ENCODE assay signal across 8 cellular contexts in genomic region chr1:226061793-226062557, GRCh38. TPM values are rescaled to one million over a fixed set of nuclear protein-coding genes. Genes with fewer than 3 reads are reported as not detected.
DNase-seq lines count a peak whose midpoint lies in the region; ATAC-seq, FAIRE-seq and TF ChIP-seq lines count a peak whose summit lies in the region.

No MANE protein-coding gene starts in this region.

- H3K9ac ChIP-seq in adipocyte (ENCODE audit: low read length), result peak overlapping the region; percentile 94

- POLR2A ChIA-PET in Panc1 (lab: Charles Lee), result interaction anchor here (0.6 to 1.5 kb wide), 11 partner anchors 8 to 622 kb away, joined by 3 to 16 read pairs (median 4); partner anchors contain the start of genes SDE2 and TMEM63A

- H3K4me1 ChIP-seq in Panc1 (ENCODE audit: control insufficient read depth, insufficient read depth, low read length), result peaks cover 31% of the 10 kb centered on the region
- H3K4me1 ChIP-seq in adipocyte (ENCODE audit: control insufficient read depth, insufficient read depth, low read length), result peaks cover 19% of the 10 kb centered on the region

- H3K27me3 ChIP-seq in Panc1 (ENCODE audit: control insufficient read depth, insufficient read depth, low read length), result no peaks in the 10 kb centered on the region
- no peaks in the 10 kb centered on the region for H3K27me3 ChIP-seq in adipocyte (replicated peaks; ENCODE audit: control insufficient read depth, insufficient read depth, low read length)

- H3K4me3 Mint-ChIP-seq in osteocyte (ENCODE audit: unreplicated experiment), result peak overlapping the region; percentile 87

- H3K4me3 ChIP-seq in Panc1 (ENCODE audit: low read depth in 2 of 2, low read length in 2 of 2) (peak overlapping the region; percentile 61 to 80), adipocyte (ENCODE audit: low read length) (peak overlapping the region; percentile 91)

- peak overlapping the region; percentile 96 for H3K27ac Mint-ChIP-seq in osteocyte (ENCODE audit: unreplicated experiment)

- intact Hi-C loops in Panc1 (cut with micrococcal nuclease; ENCODE audit: unreplicated experiment) (loop anchor here (10.0 kb wide), 1 partner anchor 587 kb away; no protein-coding TSS in a partner anchor), cardiac septum (cut with DNase I) (loop anchor here (1.0 to 5.0 kb wide), 3 partner anchors 47 to 553 kb away; partner anchors contain the start of gene ACBD3)

- no peak for FAIRE-seq in D721Med (lab: Jason Lieb, UNC)

- CTCF ChIA-PET in Panc1 (lab: Charles Lee), result interaction anchor here (0.6 to 0.8 kb wide), 2 partner anchors 57 to 64 kb away, joined by 3 to 6 read pairs; no protein-coding TSS in a partner anchor

- peaks cover 33% of the 10 kb centered on the region for H3K4me1 Mint-ChIP-seq in osteocyte (ENCODE audit: unreplicated experiment)

- TF ChIP-seq CTCF in Panc1 (IDR thresholded peaks at IDR 0.05) (no peak), osteocyte (IDR thresholded peaks at IDR 0.05) (no peak), D721Med (IDR thresholded peaks at IDR 0.05; ENCODE audit: insufficient read depth, missing control alignments) (no peak)

- no peaks in the 10 kb centered on the region for H3K9me3 ChIP-seq in Panc1 (ENCODE audit: control insufficient read depth, insufficient read depth, low read depth, low read length)
- H3K9me3 ChIP-seq in adipocyte (ENCODE audit: control insufficient read depth, low read length), result no peaks in the 10 kb centered on the region

- no TSS peak for BruUV-seq in Panc1 (replicated peaks; lab: Mats Ljungman, UMichigan)

- H3K36me3 ChIP-seq in Panc1 (ENCODE audit: control insufficient read depth, insufficient read depth, low read length) (peaks cover 30% of the 10 kb centered on the region), adipocyte (ENCODE audit: control insufficient read depth, insufficient read depth, low read length, severe bottlenecking) (peaks cover 16% of the 10 kb centered on the region)

- no peaks in the 10 kb centered on the region for H3K9me3 Mint-ChIP-seq in osteocyte (ENCODE audit: unreplicated experiment)

- ATAC-seq in GM21723 (IDR thresholded peaks at IDR 0.05; ENCODE audit: unreplicated experiment), result peak; percentile 56
- ATAC-seq in Panc1, result peak; percentile 82

- peak; percentile 53 for DNase-seq in GF-D8 (lab: John Stamatoyannopoulos, UW)
- DNase-seq in HuH-7.5 (ENCODE audit: low spot score), result peak; percentile 78
- no peak for DNase-seq in Panc1 (ENCODE audit: low read depth, low spot score)
- DNase-seq in adipocyte (ENCODE audit: low read depth), result peak; percentile 89
- DNase-seq in cardiac septum (ENCODE audit: low spot score), result peak; percentile 88
- peak; percentile 92 for DNase-seq in osteocyte (ENCODE audit: extremely low spot score, unreplicated experiment)
- no peak for DNase-seq in D721Med (ENCODE audit: insufficient read length, low spot score)

- H3K36me3 Mint-ChIP-seq in osteocyte (ENCODE audit: unreplicated experiment), result peaks cover 26% of the 10 kb centered on the region

- in situ Hi-C loops in Panc1 (cut with HindIII; ENCODE audit: low pct_unique_long_range_greater_than_20kb, low sequenced_read_pairs), result no loop called here

- H3K27me3 Mint-ChIP-seq in osteocyte (ENCODE audit: unreplicated experiment), result no peaks in the 10 kb centered on the region

- H3K27ac ChIP-seq in Panc1 (ENCODE audit: low read length), result peak overlapping the region; percentile 96

RNA-seq across cellular contexts. Expression of gene H3-3A, which starts 0.5 kb away (rescaled TPM):
- total RNA-seq in Panc1 (2021; ENCODE audit: unreplicated experiment), result 404 TPM
- polyA plus RNA-seq in Panc1 (2012; ENCODE audit: insufficient read length), result 307 TPM
- 311 TPM for total RNA-seq in cardiac septum
- 505 and 524 TPM in 2 replicates for total RNA-seq in osteocyte

Comparison
In these comparisons a context has a peak if more than half of its experiments do, and no peak if none do; other contexts are left out.
1. DNase-seq: peak in GF-D8 (single experiment), HuH-7.5 (single experiment), adipocyte (single experiment), cardiac septum (single experiment) and osteocyte (single experiment); none in Panc1 (single experiment) and D721Med (single experiment).